23 cellular contexts compared by ENCODE assay signal in genomic region chr21:37803076-37803475, GRCh38.
DNase-seq lines count a peak whose midpoint lies in the region; ATAC-seq and TF ChIP-seq lines count a peak whose summit lies in the region.
"Had no signal": no experiment of that assay in that cellular context is flagged by ENCODE, and none has a peak within 500 bp of the region (broad histone marks: within the 10 kb centered on the region; RNA-seq: fewer than 3 reads in every experiment).

No MANE protein-coding gene starts in this region.

- no peak overlapping the region for H3K27ac ChIP-seq in right atrium auricular region
- H3K27ac ChIP-seq: BLaER1 had no signal

- no peaks in the 10 kb centered on the region for H3K36me3 ChIP-seq in right atrium auricular region
- H3K36me3 ChIP-seq: BE2C, BLaER1 had no signal

- no peaks in the 10 kb centered on the region for H3K4me1 ChIP-seq in right atrium auricular region
- H3K4me1 ChIP-seq: BE2C had no signal

- no peaks in the 10 kb centered on the region for H3K36me3 Mint-ChIP-seq in nephron progenitor cell (ENCODE audit: low read depth)
- H3K36me3 Mint-ChIP-seq: CD14-positive monocyte; CD4-positive, CD25-positive, alpha-beta regulatory T cell; CD8-positive, alpha-beta memory T cell had no signal

- H3K9me3 ChIP-seq in right atrium auricular region: peaks cover 0 to 8% of the 10 kb centered on the region in 2 donors
- H3K9me3 ChIP-seq: BE2C had no signal

- H3K4me3 Mint-ChIP-seq in nephron progenitor cell: no peak overlapping the region
- H3K4me3 Mint-ChIP-seq: CD14-positive monocyte; CD4-positive, alpha-beta memory T cell; CD4-positive, CD25-positive, alpha-beta regulatory T cell; CD8-positive, alpha-beta memory T cell had no signal

- peaks cover 33% of the 10 kb centered on the region for H3K9me3 Mint-ChIP-seq in nephron progenitor cell

- peaks cover 3% of the 10 kb centered on the region for H3K27me3 Mint-ChIP-seq in nephron progenitor cell (ENCODE audit: low read depth, poor library complexity)
- H3K27me3 Mint-ChIP-seq: CD4-positive, CD25-positive, alpha-beta regulatory T cell had no signal

- no peak overlapping the region for H3K4me3 ChIP-seq in right atrium auricular region
- H3K4me3 ChIP-seq: BLaER1, GM12878 had no signal

- no peak for ATAC-seq in GM21390 (IDR thresholded peaks at IDR 0.05; ENCODE audit: unreplicated experiment)
- ATAC-seq: GM12878 had no signal

- H3K27me3 ChIP-seq in right atrium auricular region: no peaks in the 10 kb centered on the region
- H3K27me3 ChIP-seq: BLaER1 had no signal

- peak overlapping the region; percentile 92 for H3K27ac Mint-ChIP-seq in nephron progenitor cell
- H3K27ac Mint-ChIP-seq: CD4-positive, alpha-beta memory T cell; CD4-positive, CD25-positive, alpha-beta regulatory T cell; CD8-positive, alpha-beta memory T cell had no signal

- peak; percentile 59 for DNase-seq in left kidney (ENCODE audit: low read depth, low spot score)
- DNase-seq in nephron progenitor cell: no peak
- no peak for DNase-seq in right atrium auricular region (ENCODE audit: low spot score)
- no peak for DNase-seq in activated T-cell treated with anti-CD3 and anti-CD28 coated beads, Interleukin-2, amount 50 U/mL, for 1 hour
- DNase-seq: 8988T; ACHN; BE2C; C1 segment of cervical spinal cord; CD4-positive, alpha-beta memory T cell; CD4-positive, CD25-positive, alpha-beta regulatory T cell; CD8-positive, alpha-beta memory T cell; COR-L47; DMS 273 treated with DMSO at 0.1 percent for 48 hours; DMS153; DMS53; DMS79; DND-41; EL; GDM1 had no signal

- H3K4me1 Mint-ChIP-seq in nephron progenitor cell: peaks cover 27% of the 10 kb centered on the region
- H3K4me1 Mint-ChIP-seq: CD4-positive, alpha-beta memory T cell; CD4-positive, CD25-positive, alpha-beta regulatory T cell; CD8-positive, alpha-beta memory T cell had no signal

- TF ChIP-seq CTCF in nephron progenitor cell (IDR thresholded peaks at IDR 0.05): no peak
- TF ChIP-seq CTCF in right atrium auricular region (IDR thresholded peaks at IDR 0.05): no peak
